Comparison of ENCODE assay signal across 1 cellular context in genomic region chr7:99918959-99919813, GRCh38.
TF ChIP-seq lines count a peak whose summit lies in the region.

A gene with protein sequence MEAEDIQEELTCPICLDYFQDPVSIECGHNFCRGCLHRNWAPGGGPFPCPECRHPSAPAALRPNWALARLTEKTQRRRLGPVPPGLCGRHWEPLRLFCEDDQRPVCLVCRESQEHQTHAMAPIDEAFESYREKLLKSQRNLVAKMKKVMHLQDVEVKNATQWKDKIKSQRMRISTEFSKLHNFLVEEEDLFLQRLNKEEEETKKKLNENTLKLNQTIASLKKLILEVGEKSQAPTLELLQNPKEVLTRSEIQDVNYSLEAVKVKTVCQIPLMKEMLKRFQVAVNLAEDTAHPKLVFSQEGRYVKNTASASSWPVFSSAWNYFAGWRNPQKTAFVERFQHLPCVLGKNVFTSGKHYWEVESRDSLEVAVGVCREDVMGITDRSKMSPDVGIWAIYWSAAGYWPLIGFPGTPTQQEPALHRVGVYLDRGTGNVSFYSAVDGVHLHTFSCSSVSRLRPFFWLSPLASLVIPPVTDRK (minus strand): TSS chr7:99919530. CDS start chr7:99919401, 129 bp downstream.

TF ChIP-seq in GM12878, 131 proteins besides CTCF, POLR2A, EP300 and RAD21 (continued from another document and continues in another):
- TF ChIP-seq, protein P1, sequence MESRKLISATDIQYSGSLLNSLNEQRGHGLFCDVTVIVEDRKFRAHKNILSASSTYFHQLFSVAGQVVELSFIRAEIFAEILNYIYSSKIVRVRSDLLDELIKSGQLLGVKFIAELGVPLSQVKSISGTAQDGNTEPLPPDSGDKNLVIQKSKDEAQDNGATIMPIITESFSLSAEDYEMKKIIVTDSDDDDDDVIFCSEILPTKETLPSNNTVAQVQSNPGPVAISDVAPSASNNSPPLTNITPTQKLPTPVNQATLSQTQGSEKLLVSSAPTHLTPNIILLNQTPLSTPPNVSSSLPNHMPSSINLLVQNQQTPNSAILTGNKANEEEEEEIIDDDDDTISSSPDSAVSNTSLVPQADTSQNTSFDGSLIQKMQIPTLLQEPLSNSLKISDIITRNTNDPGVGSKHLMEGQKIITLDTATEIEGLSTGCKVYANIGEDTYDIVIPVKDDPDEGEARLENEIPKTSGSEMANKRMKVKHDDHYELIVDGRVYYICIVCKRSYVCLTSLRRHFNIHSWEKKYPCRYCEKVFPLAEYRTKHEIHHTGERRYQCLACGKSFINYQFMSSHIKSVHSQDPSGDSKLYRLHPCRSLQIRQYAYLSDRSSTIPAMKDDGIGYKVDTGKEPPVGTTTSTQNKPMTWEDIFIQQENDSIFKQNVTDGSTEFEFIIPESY (IDR thresholded peaks at IDR 0.05) = no peak
- TF ChIP-seq ZNF274 (IDR thresholded peaks at IDR 0.05; ENCODE audit: insufficient read depth, insufficient read length) (no peak), HDAC6 (IDR thresholded peaks at IDR 0.05; ENCODE audit: unreplicated experiment) (no peak), NBN (IDR thresholded peaks at IDR 0.05) (peak; percentile 55; the same call in 1 of the 2 replicates), SPI1 (IDR thresholded peaks at IDR 0.05; ENCODE audit: borderline replicate concordance, insufficient read depth, low read depth, low read length) (no peak), HDAC2 (IDR thresholded peaks at IDR 0.05) (no peak), TCF7 (IDR thresholded peaks at IDR 0.05; ENCODE audit: borderline replicate concordance) (no peak), E2F8 (IDR thresholded peaks at IDR 0.05; ENCODE audit: low read depth, partially characterized antibody) (no peak), ZNF384 (IDR thresholded peaks at IDR 0.05; ENCODE audit: borderline replicate concordance, low read depth, low read length) (no peak), CUX1 (IDR thresholded peaks at IDR 0.05; ENCODE audit: insufficient replicate concordance, low read depth, low read length) (no peak), RB1 (IDR thresholded peaks at IDR 0.05; ENCODE audit: borderline replicate concordance) (peak; percentile 22; the same call in 1 of the 2 replicates), SMC3 (IDR thresholded peaks at IDR 0.05; ENCODE audit: borderline replicate concordance, low read length) (no peak), KAT2A (conservative IDR thresholded peaks at IDR 0.05; ENCODE audit: control insufficient read depth, low read depth, low read length) (no peak), ATF7 (IDR thresholded peaks at IDR 0.05; ENCODE audit: low read depth) (no peak), SIN3A (IDR thresholded peaks at IDR 0.05; ENCODE audit: low read depth, low read length) (peak; percentile 68), YBX1 (IDR thresholded peaks at IDR 0.05) (no peak), PRDM15 (CRISPR knock-in tag; IDR thresholded peaks at IDR 0.05) (no peak), HSF1 (IDR thresholded peaks at IDR 0.05; ENCODE audit: low read depth, low read length) (no peak), IKZF2 (IDR thresholded peaks at IDR 0.05) (no peak), YY1 (IDR thresholded peaks at IDR 0.05; ENCODE audit: low read depth, low read length) (peak; percentile 23; the same call in 1 of the 2 replicates), MEF2B (IDR thresholded peaks at IDR 0.05; ENCODE audit: partially characterized antibody, poor library complexity, severe bottlenecking) (peak; percentile 61), ZNF217 (IDR thresholded peaks at IDR 0.05) (no peak), CBX5 (IDR thresholded peaks at IDR 0.05; ENCODE audit: low read depth) (0 out of 2 replicates have a peak, but pooled peaks have one; percentile 27), TCF3 (IDR thresholded peaks at IDR 0.05; ENCODE audit: borderline replicate concordance, insufficient read depth, low read depth, low read length) (no peak), JUNB (IDR thresholded peaks at IDR 0.05) (no peak), PBX3 (IDR thresholded peaks at IDR 0.05; ENCODE audit: insufficient replicate concordance, low read depth, low read length) (peak; percentile 84)
- TF ChIP-seq, protein P2, sequence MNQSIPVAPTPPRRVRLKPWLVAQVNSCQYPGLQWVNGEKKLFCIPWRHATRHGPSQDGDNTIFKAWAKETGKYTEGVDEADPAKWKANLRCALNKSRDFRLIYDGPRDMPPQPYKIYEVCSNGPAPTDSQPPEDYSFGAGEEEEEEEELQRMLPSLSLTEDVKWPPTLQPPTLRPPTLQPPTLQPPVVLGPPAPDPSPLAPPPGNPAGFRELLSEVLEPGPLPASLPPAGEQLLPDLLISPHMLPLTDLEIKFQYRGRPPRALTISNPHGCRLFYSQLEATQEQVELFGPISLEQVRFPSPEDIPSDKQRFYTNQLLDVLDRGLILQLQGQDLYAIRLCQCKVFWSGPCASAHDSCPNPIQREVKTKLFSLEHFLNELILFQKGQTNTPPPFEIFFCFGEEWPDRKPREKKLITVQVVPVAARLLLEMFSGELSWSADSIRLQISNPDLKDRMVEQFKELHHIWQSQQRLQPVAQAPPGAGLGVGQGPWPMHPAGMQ (IDR thresholded peaks at IDR 0.05; ENCODE audit: borderline replicate concordance) = no peak
- TF ChIP-seq, protein P3, sequence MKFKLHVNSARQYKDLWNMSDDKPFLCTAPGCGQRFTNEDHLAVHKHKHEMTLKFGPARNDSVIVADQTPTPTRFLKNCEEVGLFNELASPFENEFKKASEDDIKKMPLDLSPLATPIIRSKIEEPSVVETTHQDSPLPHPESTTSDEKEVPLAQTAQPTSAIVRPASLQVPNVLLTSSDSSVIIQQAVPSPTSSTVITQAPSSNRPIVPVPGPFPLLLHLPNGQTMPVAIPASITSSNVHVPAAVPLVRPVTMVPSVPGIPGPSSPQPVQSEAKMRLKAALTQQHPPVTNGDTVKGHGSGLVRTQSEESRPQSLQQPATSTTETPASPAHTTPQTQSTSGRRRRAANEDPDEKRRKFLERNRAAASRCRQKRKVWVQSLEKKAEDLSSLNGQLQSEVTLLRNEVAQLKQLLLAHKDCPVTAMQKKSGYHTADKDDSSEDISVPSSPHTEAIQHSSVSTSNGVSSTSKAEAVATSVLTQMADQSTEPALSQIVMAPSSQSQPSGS (IDR thresholded peaks at IDR 0.05; ENCODE audit: low read length) = no peak
- TF ChIP-seq, protein P4, sequence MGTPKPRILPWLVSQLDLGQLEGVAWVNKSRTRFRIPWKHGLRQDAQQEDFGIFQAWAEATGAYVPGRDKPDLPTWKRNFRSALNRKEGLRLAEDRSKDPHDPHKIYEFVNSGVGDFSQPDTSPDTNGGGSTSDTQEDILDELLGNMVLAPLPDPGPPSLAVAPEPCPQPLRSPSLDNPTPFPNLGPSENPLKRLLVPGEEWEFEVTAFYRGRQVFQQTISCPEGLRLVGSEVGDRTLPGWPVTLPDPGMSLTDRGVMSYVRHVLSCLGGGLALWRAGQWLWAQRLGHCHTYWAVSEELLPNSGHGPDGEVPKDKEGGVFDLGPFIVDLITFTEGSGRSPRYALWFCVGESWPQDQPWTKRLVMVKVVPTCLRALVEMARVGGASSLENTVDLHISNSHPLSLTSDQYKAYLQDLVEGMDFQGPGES (IDR thresholded peaks at IDR 0.05) = no peak
- TF ChIP-seq, protein P5, sequence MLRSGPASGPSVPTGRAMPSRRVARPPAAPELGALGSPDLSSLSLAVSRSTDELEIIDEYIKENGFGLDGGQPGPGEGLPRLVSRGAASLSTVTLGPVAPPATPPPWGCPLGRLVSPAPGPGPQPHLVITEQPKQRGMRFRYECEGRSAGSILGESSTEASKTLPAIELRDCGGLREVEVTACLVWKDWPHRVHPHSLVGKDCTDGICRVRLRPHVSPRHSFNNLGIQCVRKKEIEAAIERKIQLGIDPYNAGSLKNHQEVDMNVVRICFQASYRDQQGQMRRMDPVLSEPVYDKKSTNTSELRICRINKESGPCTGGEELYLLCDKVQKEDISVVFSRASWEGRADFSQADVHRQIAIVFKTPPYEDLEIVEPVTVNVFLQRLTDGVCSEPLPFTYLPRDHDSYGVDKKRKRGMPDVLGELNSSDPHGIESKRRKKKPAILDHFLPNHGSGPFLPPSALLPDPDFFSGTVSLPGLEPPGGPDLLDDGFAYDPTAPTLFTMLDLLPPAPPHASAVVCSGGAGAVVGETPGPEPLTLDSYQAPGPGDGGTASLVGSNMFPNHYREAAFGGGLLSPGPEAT (IDR thresholded peaks at IDR 0.05; ENCODE audit: low read depth) = peak; percentile 64; the same call in 1 of the 2 replicates
